In the genomic region with DNA sequence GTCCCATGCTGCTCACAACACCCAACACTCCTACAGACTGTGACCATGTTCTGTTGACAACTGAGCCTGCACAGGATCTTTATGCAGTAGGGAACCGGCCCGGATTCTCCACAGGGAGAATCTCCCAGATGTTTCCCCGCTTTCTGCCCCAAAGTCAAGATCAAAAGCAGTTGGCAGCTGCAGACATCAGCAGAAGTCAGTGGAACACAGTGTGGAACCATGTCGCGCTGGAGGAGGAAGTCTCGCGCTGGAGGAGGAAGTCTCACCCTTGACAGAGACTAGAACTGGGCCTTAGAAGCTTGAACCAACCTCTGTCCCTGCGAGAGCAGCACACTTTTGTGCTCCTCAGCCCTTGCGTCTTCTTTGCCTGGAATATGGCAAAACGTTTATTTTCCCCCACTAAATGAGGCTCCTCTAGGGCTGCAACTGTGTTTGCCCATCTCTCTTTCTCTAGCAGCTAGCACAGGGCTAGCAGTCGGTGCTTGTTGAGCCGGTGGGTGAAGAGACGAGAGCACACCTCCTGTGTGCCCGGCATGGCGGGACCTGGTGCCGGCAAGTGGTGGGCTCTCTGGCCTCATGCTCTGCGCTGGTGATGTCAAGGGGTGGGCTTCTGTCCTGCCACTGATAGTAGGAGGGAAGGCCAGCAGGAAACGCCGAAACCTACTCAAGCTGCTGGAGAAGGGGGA, we compare ENCODE assay signal across 18 cellular contexts. TPM values are rescaled to one million over a fixed set of nuclear protein-coding genes. Genes with fewer than 3 reads are reported as not detected.
DNase-seq lines count a peak whose midpoint lies in the region; ATAC-seq, FAIRE-seq and TF ChIP-seq lines count a peak whose summit lies in the region.
"Had no signal": no experiment of that assay in that cellular context is flagged by ENCODE, and none has a peak within 500 bp of the region (broad histone marks: within the 10 kb centered on the region; RNA-seq: fewer than 3 reads in every experiment).

No MANE protein-coding gene starts in this region.

- no peak for FAIRE-seq in GM12891 (lab: Jason Lieb, UNC)
- FAIRE-seq: endothelial cell of umbilical vein, TTC549 had no signal

- no peak overlapping the region for H3K27ac ChIP-seq in osteoblast (ENCODE audit: low read depth, low read length)
- H3K27ac ChIP-seq: KMS-11, parathyroid adenoma had no signal

- H3K4me3 ChIP-seq in NB4 (ENCODE audit: low read depth, low read length) (no peak overlapping the region), osteoblast (ENCODE audit: insufficient read depth, low read length) (no peak overlapping the region)
- H3K4me3 ChIP-seq: adrenal gland, gastroesophageal sphincter had no signal

- H2AFZ ChIP-seq in osteoblast (ENCODE audit: low read length): no peak overlapping the region
- H2AFZ ChIP-seq: parathyroid adenoma had no signal

- peaks cover 23% of the 10 kb centered on the region for H3K79me2 ChIP-seq in osteoblast (ENCODE audit: insufficient read depth, low read length)
- H3K79me2 ChIP-seq: parathyroid adenoma had no signal

- intact Hi-C loops in dendritic cell treated with granulocyte-macrophage colony-stimulating factor and Interleukin-4, amounts not matched to agents 40 ng/mL and 50 ng/mL, for 4 days (cut with micrococcal nuclease): no loop called here

- no peak overlapping the region for H3K4me3 Mint-ChIP-seq in dendritic cell treated with granulocyte-macrophage colony-stimulating factor and Interleukin-4, amounts not matched to agents 40 ng/mL and 50 ng/mL, for 4 days
- H3K4me3 Mint-ChIP-seq: stimulated activated naive CD8-positive, alpha-beta T cell treated with anti-CD3 and anti-CD28 coated beads, Interleukin-15, Interleukin-2, amounts not matched to agents 100 ng/mL and 50 ng/mL, for 24 hours had no signal

- H3K4me2 ChIP-seq in osteoblast (ENCODE audit: insufficient read depth, low read length): no peak overlapping the region
- H3K4me2 ChIP-seq: KMS-11 had no signal

- TF ChIP-seq POLR2A in GM12891 (IDR thresholded peaks at IDR 0.05; ENCODE audit: low read depth, low read length) (no peak), NB4 (IDR thresholded peaks at IDR 0.05; ENCODE audit: extremely low read depth, insufficient read length) (no peak)

- no peaks in the 10 kb centered on the region for H3K9me3 Mint-ChIP-seq in dendritic cell treated with granulocyte-macrophage colony-stimulating factor and Interleukin-4, amounts not matched to agents 40 ng/mL and 50 ng/mL, for 4 days
- H3K9me3 Mint-ChIP-seq: CD8-positive, alpha-beta T cell; stimulated activated naive CD8-positive, alpha-beta T cell treated with anti-CD3 and anti-CD28 coated beads, Interleukin-15, Interleukin-2, amounts not matched to agents 100 ng/mL and 50 ng/mL, for 24 hours had no signal

- no peaks in the 10 kb centered on the region for H3K27me3 ChIP-seq in osteoblast (ENCODE audit: insufficient read depth, low read length)
- H3K27me3 ChIP-seq: adrenal gland had no signal

- DNase-seq in GM12891 (ENCODE audit: insufficient read length, low spot score) (no peak), NB4 (ENCODE audit: low read depth) (peak; percentile 66), osteoblast (ENCODE audit: insufficient read length, low spot score, missing footprints) (peak; percentile 73), midbrain (lab: John Stamatoyannopoulos, UW) (no peak)
- DNase-seq: activated CD4-positive, alpha-beta T cell treated with anti-CD3 and anti-CD28 coated beads, Interleukin-2, amount 50 U/mL, for 4 hours; adrenal gland; CD8-positive, alpha-beta T cell; EL; NCI-H2029 had no signal

- TF ChIP-seq CTCF in NB4 (IDR thresholded peaks at IDR 0.05; ENCODE audit: low read depth, low read length) (no peak), osteoblast (IDR thresholded peaks at IDR 0.05; ENCODE audit: extremely low read depth, low read depth, low read length) (no peak)

- H3K27ac Mint-ChIP-seq in dendritic cell treated with granulocyte-macrophage colony-stimulating factor and Interleukin-4, amounts not matched to agents 40 ng/mL and 50 ng/mL, for 4 days: peak overlapping the region; percentile 43
- H3K27ac Mint-ChIP-seq: CD8-positive, alpha-beta T cell; stimulated activated naive CD8-positive, alpha-beta T cell treated with anti-CD3 and anti-CD28 coated beads, Interleukin-15, Interleukin-2, amounts not matched to agents 100 ng/mL and 50 ng/mL, for 24 hours had no signal

- H3K36me3 Mint-ChIP-seq in dendritic cell treated with granulocyte-macrophage colony-stimulating factor and Interleukin-4, amounts not matched to agents 40 ng/mL and 50 ng/mL, for 4 days (ENCODE audit: low read depth): peaks cover 4% of the 10 kb centered on the region

- peaks cover 53% of the 10 kb centered on the region for H3K4me1 Mint-ChIP-seq in dendritic cell treated with granulocyte-macrophage colony-stimulating factor and Interleukin-4, amounts not matched to agents 40 ng/mL and 50 ng/mL, for 4 days (ENCODE audit: low read depth)

- H3K9me3 ChIP-seq in osteoblast (ENCODE audit: low read depth, low read length): no peaks in the 10 kb centered on the region
- H3K9me3 ChIP-seq: adrenal gland, gastroesophageal sphincter had no signal

- peaks cover 16% of the 10 kb centered on the region for H4K20me1 ChIP-seq in osteoblast (ENCODE audit: insufficient read depth, low read length)

- ATAC-seq in GM19452 (IDR thresholded peaks at IDR 0.05; ENCODE audit: unreplicated experiment) (no peak), GM18511 (IDR thresholded peaks at IDR 0.05; ENCODE audit: unreplicated experiment) (no peak)
- ATAC-seq: CD8-positive, alpha-beta T cell; gastroesophageal sphincter had no signal

- peaks cover 26% of the 10 kb centered on the region for H3K4me1 ChIP-seq in osteoblast (ENCODE audit: insufficient read depth, low read length)
- H3K4me1 ChIP-seq: parathyroid adenoma had no signal

- H3K27me3 Mint-ChIP-seq in dendritic cell treated with granulocyte-macrophage colony-stimulating factor and Interleukin-4, amounts not matched to agents 40 ng/mL and 50 ng/mL, for 4 days: peaks cover 38% of the 10 kb centered on the region

- peaks cover 4% of the 10 kb centered on the region for H3K36me3 ChIP-seq in osteoblast (ENCODE audit: insufficient read depth, low read length)
- H3K36me3 ChIP-seq: adrenal gland had no signal

TF ChIP-seq in GM12891, 5 proteins besides CTCF, POLR2A, EP300 and RAD21:
- TF ChIP-seq POLR2AphosphoS5 (IDR thresholded peaks at IDR 0.05; ENCODE audit: low read depth, low read length) (no peak), POU2F2 (IDR thresholded peaks at IDR 0.05; ENCODE audit: low read depth, low read length) (no peak), SPI1 (IDR thresholded peaks at IDR 0.05; ENCODE audit: low read depth, low read length) (0 out of 2 replicates have a peak, but pooled peaks have one; percentile 6), TAF1 (IDR thresholded peaks at IDR 0.05; ENCODE audit: low read depth, low read length) (no peak), PAX5 (IDR thresholded peaks at IDR 0.05; ENCODE audit: insufficient read depth, low read length, severe bottlenecking) (no peak)

RNA-seq across cellular contexts. Expression of gene MRC2, which starts 2.1 kb away (rescaled TPM):
- polyA plus RNA-seq in GM12891 (2012; ENCODE audit: low read depth, missing spikeins): 5.0 TPM
- 443 and 552 TPM in 2 replicates for total RNA-seq in osteoblast

Comparison
In these comparisons a context has a peak if more than half of its experiments do, and no peak if none do; other contexts are left out.
1. DNase-seq: peak in NB4 (single experiment) and osteoblast (single experiment); none in GM12891 (single experiment) and midbrain (single experiment).